ENCODE assay signal across 8 cellular contexts in the genomic region with DNA sequence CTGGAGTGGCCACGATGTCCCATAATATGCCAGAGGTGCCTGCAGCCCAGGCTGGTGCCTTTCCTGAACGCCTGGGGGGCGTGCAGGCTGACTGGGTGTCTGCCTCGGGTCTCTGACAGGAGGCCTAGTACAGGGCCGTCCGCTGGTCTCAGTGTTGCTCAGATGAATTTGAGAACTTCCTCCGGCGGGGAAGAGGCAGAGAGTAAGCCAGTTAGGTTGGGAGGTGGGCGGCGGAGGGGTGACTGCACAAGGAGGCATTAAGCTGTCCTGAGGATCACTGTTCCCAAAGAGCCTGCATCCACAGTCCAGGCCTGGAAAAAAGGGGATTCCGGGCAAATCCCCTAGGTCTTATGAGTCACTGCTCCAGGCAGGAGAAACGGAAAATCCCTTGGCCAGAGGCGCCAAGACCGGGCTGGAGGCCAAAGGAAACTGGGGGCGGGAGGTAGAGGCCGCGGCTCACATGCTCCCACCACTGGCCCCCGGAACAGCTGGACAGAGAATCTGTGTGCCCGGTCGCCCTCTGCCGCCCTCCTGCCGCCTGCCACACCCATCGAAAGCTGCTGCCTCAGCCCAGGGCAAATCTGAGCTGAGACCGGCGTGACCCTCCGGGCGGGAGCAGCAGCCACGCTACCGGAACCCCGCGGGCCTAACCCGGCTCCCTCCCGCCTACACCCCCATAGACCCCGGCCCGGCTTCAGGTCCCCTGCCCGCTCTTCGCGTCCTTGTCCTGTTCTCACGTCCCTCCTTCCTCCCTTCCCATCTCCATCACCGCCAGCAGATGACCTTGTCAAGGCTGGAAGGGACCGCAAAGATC. TPM values are rescaled to one million over a fixed set of nuclear protein-coding genes. Genes with fewer than 3 reads are reported as not detected.
DNase-seq lines count a peak whose midpoint lies in the region; ATAC-seq, FAIRE-seq and TF ChIP-seq lines count a peak whose summit lies in the region.

No MANE protein-coding gene starts in this region.

- peak; percentile 45 for DNase-seq in NAMALWA (ENCODE audit: low spot score)
- peak; percentile 48 to 75 for DNase-seq in activated naive CD4-positive, alpha-beta T cell treated with anti-CD3 and anti-CD28 coated beads, Interleukin-2, amount 50 U/mL, for 72 hours (ENCODE audit: low spot score in 2 of 2)
- DNase-seq in glomerular endothelial cell (ENCODE audit: extremely low read depth, low read depth, low spot score) = peak; percentile 71
- peak; percentile 40 for DNase-seq in neural progenitor cell (ENCODE audit: low spot score)
- no peak for DNase-seq in GM19238 (ENCODE audit: insufficient read length, low spot score)

- H3K36me3 Mint-ChIP-seq in activated naive CD4-positive, alpha-beta T cell treated with anti-CD3 and anti-CD28 coated beads, Interleukin-2, amount 50 U/mL, for 72 hours = peaks cover 0 to 15% of the 10 kb centered on the region in 2 donors
- no peaks in the 10 kb centered on the region for H3K36me3 Mint-ChIP-seq in neural progenitor cell

- H3K4me2 ChIP-seq in neural progenitor cell = peak overlapping the region; percentile 80

- H4K20me1 ChIP-seq in neural progenitor cell (ENCODE audit: low read depth) = no peaks in the 10 kb centered on the region

- H3K27ac Mint-ChIP-seq in activated naive CD4-positive, alpha-beta T cell treated with anti-CD3 and anti-CD28 coated beads, Interleukin-2, amount 50 U/mL, for 72 hours = peak overlapping the region; percentile 84 to 92
- H3K27ac Mint-ChIP-seq in neural progenitor cell = no peak overlapping the region

- H3K79me2 ChIP-seq in neural progenitor cell (ENCODE audit: low read depth) = no peaks in the 10 kb centered on the region

- peak; percentile 33 to 46 for ATAC-seq in activated naive CD4-positive, alpha-beta T cell treated with anti-CD3 and anti-CD28 coated beads, Interleukin-2, amount 50 U/mL, for 72 hours
- ATAC-seq in HG02973 (IDR thresholded peaks at IDR 0.05; ENCODE audit: unreplicated experiment) (no peak), HG03025 (IDR thresholded peaks at IDR 0.05; ENCODE audit: low FRiP score, unreplicated experiment) (no peak)

- H3F3A ChIP-seq in neural progenitor cell (ENCODE audit: low read depth) = peaks cover 24% of the 10 kb centered on the region

- peak overlapping the region; percentile 52 for H2AFZ ChIP-seq in neural progenitor cell (replicated peaks)

- FAIRE-seq in G401.6 (lab: Jason Lieb, UNC) = peak; percentile 66

- no peak overlapping the region for H3K9ac ChIP-seq in neural progenitor cell

- no peak overlapping the region for H3K27ac ChIP-seq in neural progenitor cell

- no peaks in the 10 kb centered on the region for H3K36me3 ChIP-seq in neural progenitor cell

- H3K4me3 Mint-ChIP-seq in neural progenitor cell = peak overlapping the region; percentile 58

- H3K4me1 Mint-ChIP-seq in neural progenitor cell = peaks cover 13% of the 10 kb centered on the region

- no peaks in the 10 kb centered on the region for H3K9me3 Mint-ChIP-seq in activated naive CD4-positive, alpha-beta T cell treated with anti-CD3 and anti-CD28 coated beads, Interleukin-2, amount 50 U/mL, for 72 hours
- no peaks in the 10 kb centered on the region for H3K9me3 Mint-ChIP-seq in neural progenitor cell

- peaks cover 6% of the 10 kb centered on the region for H3K4me1 ChIP-seq in neural progenitor cell

- peak overlapping the region; percentile 24 for H3K4me3 ChIP-seq in neural progenitor cell

- H3K9me3 ChIP-seq in neural progenitor cell (ENCODE audit: low read depth) = no peaks in the 10 kb centered on the region

- peaks cover 44% of the 10 kb centered on the region for H3K27me3 Mint-ChIP-seq in neural progenitor cell (ENCODE audit: insufficient read depth, low read depth)

- no peak for TF ChIP-seq CTCF in neural progenitor cell (IDR thresholded peaks at IDR 0.05)

- peaks cover 53% of the 10 kb centered on the region for H3K27me3 ChIP-seq in neural progenitor cell

RNA-seq across cellular contexts. Expression of a gene that starts 1.2 kb away (rescaled TPM):
- 10 to 100 TPM; 11.5 to 26.2 TPM for total RNA-seq in activated naive CD4-positive, alpha-beta T cell treated with anti-CD3 and anti-CD28 coated beads, Interleukin-2, amount 50 U/mL, for 72 hours
- total RNA-seq in glomerular endothelial cell (90.3 and 98.8 TPM in 2 replicates), neural progenitor cell (ENCODE audit: low replicate concordance) (0.90 and 1.3 TPM in 2 replicates)

RNA-seq across cellular contexts. Expression of a gene that starts 19.6 kb away (rescaled TPM):
- 10 to 100 TPM; 16.2 to 31.9 TPM for total RNA-seq in activated naive CD4-positive, alpha-beta T cell treated with anti-CD3 and anti-CD28 coated beads, Interleukin-2, amount 50 U/mL, for 72 hours
- total RNA-seq in glomerular endothelial cell (43.2 and 43.5 TPM in 2 replicates), neural progenitor cell (ENCODE audit: low replicate concordance) (17.2 and 36.3 TPM in 2 replicates)

RNA-seq across cellular contexts. Expression of a gene that starts 22.0 kb away (rescaled TPM):
- 100 to 1,000 TPM in 1 of 2 donors, 10 to 100 TPM in 1; 78.2 to 144 TPM for total RNA-seq in activated naive CD4-positive, alpha-beta T cell treated with anti-CD3 and anti-CD28 coated beads, Interleukin-2, amount 50 U/mL, for 72 hours
- 66.6 and 74.7 TPM in 2 replicates for total RNA-seq in glomerular endothelial cell
- 20.9 and 23.8 TPM in 2 replicates for total RNA-seq in neural progenitor cell (ENCODE audit: low replicate concordance)

RNA-seq across cellular contexts. Expression of a gene that starts 27.5 kb away (rescaled TPM):
- 100 to 1,000 TPM; 101 to 105 TPM for total RNA-seq in activated naive CD4-positive, alpha-beta T cell treated with anti-CD3 and anti-CD28 coated beads, Interleukin-2, amount 50 U/mL, for 72 hours
- total RNA-seq in glomerular endothelial cell (33.9 and 36.8 TPM in 2 replicates), neural progenitor cell (ENCODE audit: low replicate concordance) (26.8 and 57.4 TPM in 2 replicates)

RNA-seq across cellular contexts. Expression of a gene that starts 32.9 kb away (rescaled TPM):
- total RNA-seq in activated naive CD4-positive, alpha-beta T cell treated with anti-CD3 and anti-CD28 coated beads, Interleukin-2, amount 50 U/mL, for 72 hours = 100 to 1,000 TPM; 128 to 143 TPM
- total RNA-seq in glomerular endothelial cell (1.1 and 1.6 TPM in 2 replicates), neural progenitor cell (ENCODE audit: low replicate concordance) (0.09 and 0.96 TPM in 2 replicates)

Comparison
In these comparisons a context has a peak if more than half of its experiments do, and no peak if none do; other contexts are left out.
1. ATAC-seq: peak in activated naive CD4-positive, alpha-beta T cell treated with anti-CD3 and anti-CD28 coated beads, Interleukin-2, amount 50 U/mL, for 72 hours (2 of 2); none in HG02973 (single experiment) and HG03025 (single experiment).